Comparison of ENCODE assay signal across 2 cellular contexts in the genomic region with DNA sequence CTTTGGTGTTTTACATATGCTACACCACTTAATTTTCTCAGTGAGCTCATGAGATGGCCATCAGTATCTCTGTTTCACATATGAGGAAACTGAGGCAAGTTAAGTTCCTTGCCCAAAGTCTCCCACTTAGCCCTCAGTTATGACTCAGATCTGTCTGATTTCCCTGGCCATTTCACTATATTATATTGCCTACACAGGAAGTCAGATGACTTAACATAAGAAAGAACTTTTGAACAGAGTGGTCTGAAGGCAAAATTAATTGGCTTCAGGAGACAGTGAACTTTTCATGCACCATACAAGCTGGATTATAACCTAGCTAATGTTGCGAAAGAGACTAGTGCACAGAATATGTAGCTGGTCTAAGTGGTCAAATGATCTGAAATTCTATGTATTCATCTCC.
TF ChIP-seq lines count a peak whose summit lies in the region.

No MANE protein-coding gene starts in this region.

TF ChIP-seq in SK-N-SH treated with all-trans-retinoic acid at 6 μM for 48 hours, 23 proteins besides CTCF, POLR2A, EP300 and RAD21 (continued from another document):
- TF ChIP-seq TCF4 (CRISPR knock-in tag; IDR thresholded peaks at IDR 0.05; ENCODE audit: borderline replicate concordance) (no peak), BACH2 (CRISPR knock-in tag; IDR thresholded peaks at IDR 0.05; ENCODE audit: borderline replicate concordance) (no peak)

TF ChIP-seq in SK-N-SH, 30 proteins besides CTCF, POLR2A, EP300 and RAD21:
- TF ChIP-seq, protein P1, sequence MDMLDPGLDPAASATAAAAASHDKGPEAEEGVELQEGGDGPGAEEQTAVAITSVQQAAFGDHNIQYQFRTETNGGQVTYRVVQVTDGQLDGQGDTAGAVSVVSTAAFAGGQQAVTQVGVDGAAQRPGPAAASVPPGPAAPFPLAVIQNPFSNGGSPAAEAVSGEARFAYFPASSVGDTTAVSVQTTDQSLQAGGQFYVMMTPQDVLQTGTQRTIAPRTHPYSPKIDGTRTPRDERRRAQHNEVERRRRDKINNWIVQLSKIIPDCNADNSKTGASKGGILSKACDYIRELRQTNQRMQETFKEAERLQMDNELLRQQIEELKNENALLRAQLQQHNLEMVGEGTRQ (IDR thresholded peaks at IDR 0.05; ENCODE audit: borderline replicate concordance, low read depth, low read length): no peak
- TF ChIP-seq RXRA (IDR thresholded peaks at IDR 0.05; ENCODE audit: borderline replicate concordance, low read depth) (no peak), TEAD4 (IDR thresholded peaks at IDR 0.05; ENCODE audit: borderline replicate concordance, insufficient read depth) (no peak), GATA2 (CRISPR knock-in tag; IDR thresholded peaks at IDR 0.05) (no peak), CHD2 (IDR thresholded peaks at IDR 0.05; ENCODE audit: low read length, partially characterized antibody) (no peak), JUND (IDR thresholded peaks at IDR 0.05) (no peak)
- TF ChIP-seq, protein P2, sequence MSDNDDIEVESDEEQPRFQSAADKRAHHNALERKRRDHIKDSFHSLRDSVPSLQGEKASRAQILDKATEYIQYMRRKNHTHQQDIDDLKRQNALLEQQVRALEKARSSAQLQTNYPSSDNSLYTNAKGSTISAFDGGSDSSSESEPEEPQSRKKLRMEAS (IDR thresholded peaks at IDR 0.05; ENCODE audit: low read depth): no peak
TF ChIP-seq in SK-N-SH: peak in this region for 0.
